Comparison of ENCODE assay signal across 23 cellular contexts in genomic region chr16:927931-928330, GRCh38. TPM values are rescaled to one million over a fixed set of nuclear protein-coding genes. Genes with fewer than 3 reads are reported as not detected.
DNase-seq lines count a peak whose midpoint lies in the region; ATAC-seq, FAIRE-seq and TF ChIP-seq lines count a peak whose summit lies in the region.
"Had no signal": no experiment of that assay in that cellular context is flagged by ENCODE, and none has a peak within 500 bp of the region (broad histone marks: within the 10 kb centered on the region; RNA-seq: fewer than 3 reads in every experiment).

No MANE protein-coding gene starts in this region.

- H3K4me3 ChIP-seq in IMR-90 (ENCODE audit: insufficient read depth, low read depth, low read length): no peak overlapping the region
- H3K4me3 ChIP-seq in kidney (ENCODE audit: low read length in 2 of 2): no peak overlapping the region
- H3K4me3 ChIP-seq: A549; BLaER1 treated with 17β-estradiol and CSF1 and Interleukin-3, amounts not matched to agents 10 nM and 100 nM had no signal

- H3K9me1 ChIP-seq in IMR-90 (ENCODE audit: insufficient read depth, low read length): 0 out of 2 replicates have a peak, but pooled peaks cover 5% of the 10 kb centered on the region

- no peak overlapping the region for H3K27ac ChIP-seq in IMR-90 (ENCODE audit: insufficient read depth, low read length)
- no peak overlapping the region for H3K27ac ChIP-seq in kidney (ENCODE audit: low read depth in 2 of 2, low read length in 2 of 2)
- H3K27ac ChIP-seq: 22Rv1; A549; BLaER1 treated with 17β-estradiol and CSF1 and Interleukin-3, amounts not matched to agents 10 nM and 100 nM; C4-2B had no signal

- H2AFZ ChIP-seq in IMR-90 (replicated peaks; ENCODE audit: low read length, poor library complexity): peak overlapping the region; percentile 11

- dilution Hi-C loops in IMR-90 (cut with HindIII; ENCODE audit: low sequenced_read_pairs, unreplicated experiment): no loop called here

- 0 out of 4 replicates have a peak, but pooled peaks cover 0 to 3% of the 10 kb centered on the region in 2 experiments for H3K79me1 ChIP-seq in IMR-90 (ENCODE audit: low read depth in 1 of 2, low read length in 2 of 2)

- peaks cover 8% of the 10 kb centered on the region for H3K36me3 Mint-ChIP-seq in type B pancreatic cell

- H2BK5ac ChIP-seq in IMR-90 (ENCODE audit: low read depth, low read length, poor library complexity, severe bottlenecking): no peak overlapping the region

- no peak overlapping the region for H2BK120ac ChIP-seq in IMR-90 (ENCODE audit: low read depth, low read length)

- no peak for TF ChIP-seq RAD21 in IMR-90 (IDR thresholded peaks at IDR 0.05; ENCODE audit: low read length)

- no peak overlapping the region for H2AK5ac ChIP-seq in IMR-90 (ENCODE audit: low read depth, low read length)

- FAIRE-seq in kidney (lab: Jason Lieb, UNC) (no peak), HTR-8/SVneo (lab: Jason Lieb, UNC) (no peak)
- FAIRE-seq: A549, D721Med, G401.6, GM12891, GM19239 had no signal

- BruUV-seq in IMR-90 (replicated peaks; lab: Mats Ljungman, UMichigan): no TSS peak

- H4K8ac ChIP-seq in IMR-90 (ENCODE audit: low read depth in 2 of 2, low read length in 2 of 2): no peak overlapping the region

- intact Hi-C loops in IMR-90 (cut with micrococcal nuclease): no loop called here
- intact Hi-C loops in kidney (cut with DNase I): no loop called here

- TF ChIP-seq CTCF in IMR-90 (conservative IDR thresholded peaks at IDR 0.05; ENCODE audit: low read depth, low read length) (no peak), kidney (IDR thresholded peaks at IDR 0.05; ENCODE audit: borderline replicate concordance, extremely low read depth, insufficient read depth) (no peak), type B pancreatic cell (conservative IDR thresholded peaks at IDR 0.05) (no peak)

- peaks cover 7% of the 10 kb centered on the region for H3K4me1 Mint-ChIP-seq in type B pancreatic cell (ENCODE audit: unreplicated experiment)
- H3K4me1 Mint-ChIP-seq: B cell had no signal

- no peak overlapping the region for H3K4ac ChIP-seq in IMR-90 (ENCODE audit: low read depth, low read length)

- H3K4me3 Mint-ChIP-seq in type B pancreatic cell: no peak overlapping the region
- H3K4me3 Mint-ChIP-seq: B cell; CD4-positive, alpha-beta T cell; CD8-positive, alpha-beta T cell had no signal

- H3K23ac ChIP-seq in IMR-90 (ENCODE audit: low read depth, low read length): no peak overlapping the region

- H3K14ac ChIP-seq in IMR-90 (replicated peaks; ENCODE audit: low read depth, low read length): no peak overlapping the region

- DNase-seq in activated CD8-positive, alpha-beta memory T cell treated with anti-CD3 and anti-CD28 coated beads, Interleukin-2, amount 50 U/mL, for 4 hours: peak; percentile 4
- DNase-seq in activated CD8-positive, alpha-beta memory T cell treated with anti-CD3 and anti-CD28 coated beads, Interleukin-2, amount 50 U/mL, for 48 hours: no peak
- DNase-seq in IMR-90 (no peak), kidney (peak; percentile 53), type B pancreatic cell (ENCODE audit: extremely low spot score, unreplicated experiment) (peak; percentile 65), HTR-8/SVneo (ENCODE audit: insufficient read length, low spot score) (no peak)
- DNase-seq: AML-193; Caco-2; Calu3; CD4-positive, alpha-beta T cell; CD8-positive, alpha-beta T cell; DMS79 treated with DMSO at 0.1 percent for 48 hours; GF-D8 had no signal

- in situ Hi-C loops in IMR-90 (cut with MboI; ENCODE audit: low sequenced_read_pairs): no loop called here

- no peak overlapping the region for H2AK9ac ChIP-seq in IMR-90 (replicated peaks; ENCODE audit: low read depth, low read length, poor library complexity)

- H3K56ac ChIP-seq in IMR-90 (ENCODE audit: extremely low read depth, insufficient read depth, low read length): no peak overlapping the region

- no peak for TF ChIP-seq POLR2A in IMR-90 (IDR thresholded peaks at IDR 0.05; ENCODE audit: low read depth, low read length)

- H3K18ac ChIP-seq in IMR-90 (ENCODE audit: low read depth, low read length): no peak overlapping the region

- peaks cover 4% of the 10 kb centered on the region for H3K9me3 Mint-ChIP-seq in type B pancreatic cell
- H3K9me3 Mint-ChIP-seq: CD4-positive, alpha-beta T cell had no signal

- H3K9me3 ChIP-seq in IMR-90 (ENCODE audit: control insufficient read depth, insufficient read depth, low read length) (peaks cover 6% of the 10 kb centered on the region), kidney (ENCODE audit: control insufficient read depth in 1 of 2, low read length in 2 of 2) (no peaks in the 10 kb centered on the region)
- H3K9me3 ChIP-seq: Caco-2 had no signal

- H3K36me3 ChIP-seq in IMR-90 (ENCODE audit: control insufficient read depth, insufficient read depth, low read length) (peaks cover 7% of the 10 kb centered on the region; the same call in 1 of the 2 replicates), kidney (ENCODE audit: control insufficient read depth in 1 of 2, insufficient read depth in 2 of 2, low read length in 2 of 2) (peaks cover 0 to 3% of the 10 kb centered on the region in 2 donors)

- CTCF ChIA-PET in IMR-90 (lab: Yijun Ruan, JAX): no interaction called here

- no peak overlapping the region for H4K91ac ChIP-seq in IMR-90 (ENCODE audit: insufficient read depth, low read depth, low read length)

- no peak overlapping the region for H2BK15ac ChIP-seq in IMR-90 (ENCODE audit: low read depth, low read length)

- WGBS in IMR-90 (ENCODE audit: extremely low coverage in 2 of 2, insufficient read length in 1 of 2), 2 experiments: 93% methylated on average over 13 of the region's 18 CpGs; no CpG with 5 or more reads in 1 of the 2 experiments

- H4K20me1 ChIP-seq in IMR-90 (ENCODE audit: insufficient read depth, low read length): no peaks in the 10 kb centered on the region

- H3K4me1 ChIP-seq in IMR-90 (ENCODE audit: control insufficient read depth, insufficient read depth, low read length): no peaks in the 10 kb centered on the region
- peaks cover 0 to 6% of the 10 kb centered on the region in 2 donors for H3K4me1 ChIP-seq in kidney (ENCODE audit: control insufficient read depth in 1 of 2, insufficient read depth in 1 of 2, low read depth in 1 of 2, low read length in 2 of 2)
- H3K4me1 ChIP-seq: A549, Caco-2 had no signal

- ATAC-seq in IMR-90 (ENCODE audit: low read depth) (no peak), HG02642 (IDR thresholded peaks at IDR 0.05; ENCODE audit: poor library complexity, unreplicated experiment) (no peak)
- ATAC-seq: A549; CD8-positive, alpha-beta T cell had no signal

- H3K27me3 ChIP-seq in IMR-90 (ENCODE audit: control insufficient read depth, insufficient read depth, low read length): no peaks in the 10 kb centered on the region
- H3K27me3 ChIP-seq: BLaER1 treated with 17β-estradiol and CSF1 and Interleukin-3, amounts not matched to agents 10 nM and 100 nM had no signal

- no peaks in the 10 kb centered on the region for H3K27me3 Mint-ChIP-seq in type B pancreatic cell
- H3K27me3 Mint-ChIP-seq: B cell; CD4-positive, alpha-beta T cell had no signal

- no peak overlapping the region for H3K9ac ChIP-seq in IMR-90 (ENCODE audit: low read depth, low read length)
- H3K9ac ChIP-seq in kidney (ENCODE audit: low read length in 2 of 2): no peak overlapping the region
- H3K9ac ChIP-seq: BLaER1 treated with 17β-estradiol and CSF1 and Interleukin-3, amounts not matched to agents 10 nM and 100 nM had no signal

- no peak overlapping the region for H3K4me2 ChIP-seq in IMR-90 (ENCODE audit: low read depth, low read length)
- H3K4me2 ChIP-seq: A549; BLaER1 treated with 17β-estradiol and CSF1 and Interleukin-3, amounts not matched to agents 10 nM and 100 nM had no signal

- POLR2A ChIA-PET in IMR-90 (lab: Charles Lee; ENCODE audit: unreplicated experiment): no interaction called here

- H2BK20ac ChIP-seq in IMR-90 (ENCODE audit: low read depth, low read length): no peak overlapping the region

- no peak overlapping the region for H4K5ac ChIP-seq in IMR-90 (ENCODE audit: low read depth, low read length)

- H3K27ac Mint-ChIP-seq in type B pancreatic cell: no peak overlapping the region
- H3K27ac Mint-ChIP-seq: B cell; CD4-positive, alpha-beta T cell; CD8-positive, alpha-beta T cell had no signal

TF ChIP-seq in IMR-90, 13 proteins besides CTCF, POLR2A, EP300 and RAD21:
- TF ChIP-seq SMC3 (IDR thresholded peaks at IDR 0.05; ENCODE audit: low read depth, low read length): no peak
- TF ChIP-seq FOS (IDR thresholded peaks at IDR 0.05; ENCODE audit: low read depth, low read length): no peak

RNA-seq across cellular contexts. Expression of gene LMF1, which starts 42.9 kb away (rescaled TPM):
- 6.7 and 13.1 TPM in 2 replicates for total RNA-seq in IMR-90 (2012; rRNA removed)
- polyA plus RNA-seq in IMR-90 (2012; rRNA removed): 7.7 and 11.0 TPM in 2 replicates
- polyA plus RNA-seq in IMR-90 (2012; cell fraction: cytosol; rRNA removed): 11.9 and 15.1 TPM in 2 replicates
- polyA plus RNA-seq in IMR-90 (2012; cell fraction: nucleus; rRNA removed; ENCODE audit: low replicate concordance): 17.8 and 49.9 TPM in 2 replicates
- total RNA-seq in kidney: 28.6 TPM
- polyA plus RNA-seq in kidney (ENCODE audit: insufficient read depth, low read depth, low replicate concordance): 15.4 TPM
- 20.8 and 21.4 TPM in 2 replicates for total RNA-seq in type B pancreatic cell (ENCODE audit: low replicate concordance)

RNA-seq across cellular contexts. Expression of gene SOX8, which starts 53.6 kb away (rescaled TPM):
- total RNA-seq in IMR-90 (2012; rRNA removed) (under 0.01 TPM in 2 replicates), kidney (1.0 TPM), type B pancreatic cell (ENCODE audit: low replicate concordance) (1.4 and 6.7 TPM in 2 replicates)
- polyA plus RNA-seq in IMR-90 (2012; rRNA removed) (0.26 and 0.27 TPM in 2 replicates), kidney (ENCODE audit: insufficient read depth, low read depth, low replicate concordance) (0.17 TPM)
- polyA plus RNA-seq in IMR-90 (2012; cell fraction: cytosol; rRNA removed): 0.15 and 0.22 TPM in 2 replicates
- polyA plus RNA-seq in IMR-90 (2012; cell fraction: nucleus; rRNA removed; ENCODE audit: low replicate concordance): 1.9 and 2.9 TPM in 2 replicates

Comparison
In these comparisons a context has a peak if more than half of its experiments do, and no peak if none do; other contexts are left out.
1. DNase-seq: peak in activated CD8-positive, alpha-beta memory T cell treated with anti-CD3 and anti-CD28 coated beads, Interleukin-2, amount 50 U/mL, for 4 hours (single experiment), kidney (single experiment) and type B pancreatic cell (single experiment); none in activated CD8-positive, alpha-beta memory T cell treated with anti-CD3 and anti-CD28 coated beads, Interleukin-2, amount 50 U/mL, for 48 hours (single experiment), IMR-90 (single experiment) and HTR-8/SVneo (single experiment).